In genomic region chr11:117281159-117281558, GRCh38 we compare ENCODE assay signal across 13 cellular contexts. TPM values are rescaled to one million over a fixed set of nuclear protein-coding genes. Genes with fewer than 3 reads are reported as not detected.
DNase-seq lines count a peak whose midpoint lies in the region; ATAC-seq and TF ChIP-seq lines count a peak whose summit lies in the region.
"Had no signal": no experiment of that assay in that cellular context is flagged by ENCODE, and none has a peak within 500 bp of the region (broad histone marks: within the 10 kb centered on the region; RNA-seq: fewer than 3 reads in every experiment).

No MANE protein-coding gene starts in this region.

- peak overlapping the region; percentile 28 for H3K4me3 Mint-ChIP-seq in chondrocyte (ENCODE audit: unreplicated experiment)
- H3K4me3 Mint-ChIP-seq in mesothelial cell of epicardium = no peak overlapping the region
- no peak overlapping the region for H3K4me3 Mint-ChIP-seq in activated CD8-positive, alpha-beta T cell treated with anti-CD3 and anti-CD28 coated beads for 36 hours
- H3K4me3 Mint-ChIP-seq: activated CD8-positive, alpha-beta memory T cell treated with anti-CD3 and anti-CD28 coated beads, Interleukin-2, amount 10 ng/mL, durations not matched to agents 7 days and 5 days had no signal

- CTCF ChIA-PET in activated CD8-positive, alpha-beta T cell treated with anti-CD3 and anti-CD28 coated beads for 36 hours (lab: Charles Lee) = no interaction called here

- DNase-seq in AG09309 (ENCODE audit: low read depth) = peak; percentile 97
- peak; percentile 80 for DNase-seq in HS-27A (ENCODE audit: low read depth)
- no peak for DNase-seq in chondrocyte (ENCODE audit: low spot score)
- DNase-seq in mesothelial cell of epicardium (ENCODE audit: low spot score in 2 of 2, unreplicated experiment in 2 of 2) = no peak
- DNase-seq in NCI-H510A treated with DMSO at 0.1 percent for 48 hours (lab: John Stamatoyannopoulos, UW) = no peak
- no peak for DNase-seq in activated CD8-positive, alpha-beta T cell treated with anti-CD3 and anti-CD28 coated beads for 36 hours
- DNase-seq: activated CD8-positive, alpha-beta memory T cell treated with anti-CD3 and anti-CD28 coated beads, Interleukin-2, amount 10 ng/mL, durations not matched to agents 7 days and 5 days; DND-41; naive thymus-derived CD8-positive, alpha-beta T cell; NCI-H1105 treated with DMSO at 0.1 percent for 48 hours; SJCRH30 had no signal

- TF ChIP-seq CTCF in AG09309 (IDR thresholded peaks at IDR 0.05; ENCODE audit: control insufficient read depth, insufficient read depth, low read depth, low read length, missing control alignments) = no peak
- no peak for TF ChIP-seq CTCF in chondrocyte (IDR thresholded peaks at IDR 0.05)
- no peak for TF ChIP-seq CTCF in mesothelial cell of epicardium (IDR thresholded peaks at IDR 0.05; ENCODE audit: unreplicated experiment)
- no peak for TF ChIP-seq CTCF in activated CD8-positive, alpha-beta T cell treated with anti-CD3 and anti-CD28 coated beads for 36 hours (IDR thresholded peaks at IDR 0.05)

- H3K9me3 Mint-ChIP-seq in chondrocyte (ENCODE audit: low read depth) (no peaks in the 10 kb centered on the region), mesothelial cell of epicardium (no peaks in the 10 kb centered on the region)
- no peaks in the 10 kb centered on the region for H3K9me3 Mint-ChIP-seq in activated CD8-positive, alpha-beta T cell treated with anti-CD3 and anti-CD28 coated beads for 36 hours
- H3K9me3 Mint-ChIP-seq: naive thymus-derived CD8-positive, alpha-beta T cell had no signal

- POLR2A ChIA-PET in activated CD8-positive, alpha-beta T cell treated with anti-CD3 and anti-CD28 coated beads for 36 hours (lab: Charles Lee) = no interaction called here

- no peak overlapping the region for H3K4me3 ChIP-seq in AG09309 (ENCODE audit: control insufficient read depth, low read depth, low read length)
- H3K4me3 ChIP-seq: SJCRH30 had no signal

- H3K36me3 Mint-ChIP-seq in chondrocyte (ENCODE audit: low read depth) = peaks cover 20% of the 10 kb centered on the region
- peaks cover 31% of the 10 kb centered on the region for H3K36me3 Mint-ChIP-seq in mesothelial cell of epicardium
- peaks cover 7% of the 10 kb centered on the region for H3K36me3 Mint-ChIP-seq in activated CD8-positive, alpha-beta T cell treated with anti-CD3 and anti-CD28 coated beads for 36 hours (ENCODE audit: low read depth)

- peaks cover 22% of the 10 kb centered on the region for H3K4me1 Mint-ChIP-seq in chondrocyte (ENCODE audit: low read depth)
- peaks cover 24% of the 10 kb centered on the region for H3K4me1 Mint-ChIP-seq in mesothelial cell of epicardium
- peaks cover 8% of the 10 kb centered on the region for H3K4me1 Mint-ChIP-seq in activated CD8-positive, alpha-beta T cell treated with anti-CD3 and anti-CD28 coated beads for 36 hours (ENCODE audit: low read depth)

- H3K27me3 Mint-ChIP-seq in chondrocyte (ENCODE audit: low read depth) (no peaks in the 10 kb centered on the region), mesothelial cell of epicardium (ENCODE audit: low read depth) (no peaks in the 10 kb centered on the region)
- no peaks in the 10 kb centered on the region for H3K27me3 Mint-ChIP-seq in activated CD8-positive, alpha-beta T cell treated with anti-CD3 and anti-CD28 coated beads for 36 hours
- H3K27me3 Mint-ChIP-seq: activated CD8-positive, alpha-beta memory T cell treated with anti-CD3 and anti-CD28 coated beads, Interleukin-2, amount 10 ng/mL, durations not matched to agents 7 days and 5 days; naive thymus-derived CD8-positive, alpha-beta T cell had no signal

- intact Hi-C loops in activated CD8-positive, alpha-beta T cell treated with anti-CD3 and anti-CD28 coated beads for 36 hours (cut with micrococcal nuclease) = no loop called here

- no peak for ATAC-seq in GM21786 (IDR thresholded peaks at IDR 0.05; ENCODE audit: unreplicated experiment)
- no peak for ATAC-seq in activated CD4-positive, CD25-positive, alpha-beta regulatory T cell treated with anti-CD3 and anti-CD28 coated beads, Interleukin-2, amount 50 U/mL, for 24 hours
- ATAC-seq in activated CD8-positive, alpha-beta T cell treated with anti-CD3 and anti-CD28 coated beads for 36 hours = no peak
- ATAC-seq: activated CD8-positive, alpha-beta memory T cell treated with anti-CD3 and anti-CD28 coated beads, Interleukin-2, amount 10 ng/mL, durations not matched to agents 7 days and 5 days; naive thymus-derived CD8-positive, alpha-beta T cell had no signal

- peak overlapping the region; percentile 87 for H3K27ac Mint-ChIP-seq in chondrocyte (ENCODE audit: unreplicated experiment)
- H3K27ac Mint-ChIP-seq in mesothelial cell of epicardium = peak overlapping the region; percentile 83
- H3K27ac Mint-ChIP-seq in activated CD8-positive, alpha-beta T cell treated with anti-CD3 and anti-CD28 coated beads for 36 hours = no peak overlapping the region

RNA-seq across cellular contexts. Expression of gene BACE1-AS, which starts 10.0 kb away (rescaled TPM):
- total RNA-seq in chondrocyte (6.4 to 8.3 TPM (median 7.2 TPM) in 3 replicates), mesothelial cell of epicardium (15.8 to 20.0 TPM (median 16.6 TPM) in 3 replicates)
- total RNA-seq in activated CD8-positive, alpha-beta T cell treated with anti-CD3 and anti-CD28 coated beads for 36 hours = 1 to 10 TPM; 3.2 to 4.0 TPM

RNA-seq across cellular contexts. Expression of gene BACE1, which starts 34.9 kb away (rescaled TPM):
- total RNA-seq in chondrocyte (62.7 to 67.2 TPM (median 66.0 TPM) in 3 replicates), mesothelial cell of epicardium (38.1 to 40.9 TPM (median 40.3 TPM) in 3 replicates)
- 1 to 10 TPM in 1 of 2 experiments, under 1 TPM in 1; 0.97 to 1.5 TPM for total RNA-seq in activated CD8-positive, alpha-beta T cell treated with anti-CD3 and anti-CD28 coated beads for 36 hours

RNA-seq across cellular contexts. Expression of gene CEP164, which starts 46.5 kb away (rescaled TPM):
- total RNA-seq in chondrocyte = 29.2 to 32.4 TPM (median 29.9 TPM) in 3 replicates
- 46.2 to 51.1 TPM (median 48.6 TPM) in 3 replicates for total RNA-seq in mesothelial cell of epicardium
- total RNA-seq in activated CD8-positive, alpha-beta T cell treated with anti-CD3 and anti-CD28 coated beads for 36 hours = 10 to 100 TPM; 24.0 to 25.5 TPM

RNA-seq across cellular contexts. Expression of gene RNF214, which starts 48.7 kb away (rescaled TPM):
- total RNA-seq in chondrocyte (21.8 to 26.1 TPM (median 24.7 TPM) in 3 replicates), mesothelial cell of epicardium (39.5 to 44.8 TPM (median 39.9 TPM) in 3 replicates)
- total RNA-seq in activated CD8-positive, alpha-beta T cell treated with anti-CD3 and anti-CD28 coated beads for 36 hours = 10 to 100 TPM; 14.7 to 18.3 TPM

RNA-seq across cellular contexts. Expression of gene PCSK7, which starts 49.3 kb away (rescaled TPM):
- total RNA-seq in chondrocyte = 42.8 to 71.0 TPM (median 43.0 TPM) in 3 replicates
- total RNA-seq in mesothelial cell of epicardium = 57.0 to 66.0 TPM (median 64.4 TPM) in 3 replicates
- 100 to 1,000 TPM in 1 of 2 experiments, 10 to 100 TPM in 1; 98.8 to 107 TPM for total RNA-seq in activated CD8-positive, alpha-beta T cell treated with anti-CD3 and anti-CD28 coated beads for 36 hours

Comparison
In these comparisons a context has a peak if more than half of its experiments do, and no peak if none do; other contexts are left out.
1. DNase-seq: peak in AG09309 (single experiment) and HS-27A (single experiment); none in chondrocyte (single experiment), mesothelial cell of epicardium (0 of 2), NCI-H510A treated with DMSO at 0.1 percent for 48 hours (single experiment) and activated CD8-positive, alpha-beta T cell treated with anti-CD3 and anti-CD28 coated beads for 36 hours (single experiment).
2. RNA of gene BACE1, which starts 34.9 kb away (total RNA-seq): 62.7 to 67.2 TPM in chondrocyte and 38.1 to 40.9 TPM in mesothelial cell of epicardium; 0.97 to 1.5 TPM in activated CD8-positive, alpha-beta T cell treated with anti-CD3 and anti-CD28 coated beads for 36 hours; every median in the first group is over 10 times any median in the second.